In genomic region chr21:43884861-43885370, GRCh38 we compare ENCODE assay signal across 13 cellular contexts. TPM values are rescaled to one million over a fixed set of nuclear protein-coding genes. Genes with fewer than 3 reads are reported as not detected.
DNase-seq lines count a peak whose midpoint lies in the region; ATAC-seq and TF ChIP-seq lines count a peak whose summit lies in the region.
"Had no signal": no experiment of that assay in that cellular context is flagged by ENCODE, and none has a peak within 500 bp of the region (broad histone marks: within the 10 kb centered on the region; RNA-seq: fewer than 3 reads in every experiment).

No MANE protein-coding gene starts in this region.

- no peak overlapping the region for H3K4me3 ChIP-seq in MG63
- H3K4me3 ChIP-seq: cardiac muscle cell had no signal

- peaks cover 2% of the 10 kb centered on the region; the same call in 1 of the 2 replicates for H3K9me3 ChIP-seq in MG63

- intact Hi-C loops in posterior cingulate gyrus (cut with DNase I) = no loop called here

- ATAC-seq in esophagus mucosa = peak; percentile 11

- DNase-seq in COLO829 (ENCODE audit: low spot score) = peak; percentile 86
- no peak for DNase-seq in RWPE1 (ENCODE audit: low spot score)
- DNase-seq in posterior cingulate gyrus = peak in 7 of 10 donors; percentile 38 to 90 (median 44)
- DNase-seq in MG63 = no peak
- no peak for DNase-seq in NCI-H446 treated with DMSO at 0.1 percent for 48 hours (lab: John Stamatoyannopoulos, UW)
- no peak for DNase-seq in HCEC 1CT
- DNase-seq in NCI-H1105 treated with DMSO at 0.1 percent for 48 hours (lab: John Stamatoyannopoulos, UW) = no peak
- DNase-seq: activated CD8-positive, alpha-beta memory T cell treated with anti-CD3 and anti-CD28 coated beads for 24 hours; kidney glomerular epithelial cell; occipital lobe had no signal

- CTCF ChIA-PET in RWPE1 (lab: Yijun Ruan, JAX) = interaction anchor here (0.6 kb wide), 1 partner anchor 45 kb away, joined by 3 read pairs; no protein-coding TSS in a partner anchor

- peaks cover 47% of the 10 kb centered on the region for H3K36me3 ChIP-seq in MG63
- H3K36me3 ChIP-seq: cardiac muscle cell had no signal

- POLR2A ChIA-PET in RWPE1 (lab: Yijun Ruan, JAX; ENCODE audit: low non-redundant PET) = no interaction called here

- peak overlapping the region; percentile 51 for H3K27ac ChIP-seq in RWPE1
- H3K27ac ChIP-seq: cardiac muscle cell, HL-60 had no signal

- TF ChIP-seq CTCF in RWPE1 (conservative IDR thresholded peaks at IDR 0.05; ENCODE audit: low read depth) = no peak

- H3K27me3 ChIP-seq in MG63 = no peaks in the 10 kb centered on the region
- H3K27me3 ChIP-seq: cardiac muscle cell had no signal

RNA-seq across cellular contexts. Expression of gene AGPAT3, which starts 19.9 kb away (rescaled TPM):
- total RNA-seq in esophagus mucosa = 49.1 TPM
- 23.3 and 45.1 TPM in 2 replicates for total RNA-seq in MG63 (2014; rRNA removed; shearing (Covaris generic); ENCODE audit: low replicate concordance)

Comparison
In these comparisons a context has a peak if more than half of its experiments do, and no peak if none do; other contexts are left out.
1. DNase-seq: peak in COLO829 (single experiment) and posterior cingulate gyrus (7 of 10); none in RWPE1 (single experiment), MG63 (single experiment), NCI-H446 treated with DMSO at 0.1 percent for 48 hours (single experiment), HCEC 1CT (single experiment) and NCI-H1105 treated with DMSO at 0.1 percent for 48 hours (single experiment).